ENCODE assay signal across 25 cellular contexts in the genomic region with DNA sequence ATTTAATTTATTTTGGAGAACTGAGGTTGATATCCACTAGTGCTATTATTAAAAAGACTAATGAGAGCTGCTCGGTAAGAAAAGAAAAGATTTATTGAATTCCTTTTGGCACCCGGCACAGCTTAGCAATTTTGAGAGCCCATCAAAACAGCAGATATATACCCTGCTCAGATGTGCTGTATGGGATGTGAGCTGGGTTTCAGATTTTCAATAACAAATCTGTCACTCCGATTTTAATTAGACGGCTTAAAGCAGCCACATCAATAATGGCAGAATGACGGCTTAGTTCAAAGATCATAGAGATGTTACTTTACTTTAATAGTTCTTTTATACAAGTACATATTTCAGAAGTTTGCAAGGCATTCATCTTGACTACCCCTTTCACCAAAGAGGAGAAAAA.
A peak's percentile ranks its signal among the peaks of the same experiment; 100 is the strongest.
DNase-seq lines count a peak whose midpoint lies in the region; TF ChIP-seq lines count a peak whose summit lies in the region.
"Had no signal": no experiment of that assay in that cellular context is flagged by ENCODE, and none has a peak within 500 bp of the region (broad histone marks: within the 10 kb centered on the region; RNA-seq: fewer than 3 reads in every experiment).

No MANE protein-coding gene starts in this region.

- H3K4me3 ChIP-seq in thyroid gland (replicated peaks in 1 of 3), result no peak overlapping the region
- H3K4me3 ChIP-seq: SJSA1 had no signal

- TF ChIP-seq CTCF in brain (conservative IDR thresholded peaks at IDR 0.05), result no peak
- no peak for TF ChIP-seq CTCF in thyroid gland (IDR thresholded peaks at IDR 0.05)
- TF ChIP-seq CTCF in GM10248 (IDR thresholded peaks at IDR 0.05; ENCODE audit: control extremely low read depth, extremely low read depth, low read depth, missing control alignments), result no peak

- peaks cover 28 to 40% of the 10 kb centered on the region in 2 donors for H3K4me1 ChIP-seq in thyroid gland
- H3K4me1 ChIP-seq: BE2C, SJSA1 had no signal

- H3K27ac Mint-ChIP-seq in brain, result peak overlapping the region; percentile 85 to 96 (median 93)
- H3K27ac Mint-ChIP-seq: CD14-positive monocyte; CD8-positive, alpha-beta memory T cell; IgD-negative memory B cell; T-cell had no signal

- POLR2A ChIA-PET in GM10248 (lab: Yijun Ruan, JAX), result no interaction called here

- H3K4me1 Mint-ChIP-seq in brain, result peaks cover 89% of the 10 kb centered on the region
- H3K4me1 Mint-ChIP-seq: CD8-positive, alpha-beta memory T cell; IgD-negative memory B cell; T-cell had no signal

- CTCF ChIA-PET in GM10248 (lab: Yijun Ruan, JAX), result interaction anchor here (1.4 kb wide), 1 partner anchor 14 kb away, joined by 3 read pairs; no protein-coding TSS in a partner anchor

- 92 to 93% methylated on average over 5 of the region's 5 CpGs for WGBS in thyroid gland, 2 donors

- H3K27me3 ChIP-seq in thyroid gland, result no peaks in the 10 kb centered on the region
- H3K27me3 ChIP-seq: BE2C, SJSA1 had no signal

- DNase-seq in NCI-H1694 (lab: John Stamatoyannopoulos, UW) (peak; percentile 71), left kidney (ENCODE audit: low read depth, low spot score) (peak; percentile 66), thyroid gland (no peak), activated gamma-delta T cell treated with Interleukin-2 at 50 U/mL for 16 hours (no peak), SKM-1 treated with dmso at 0.1 percent for 144 hours (lab: John Stamatoyannopoulos, UW; ENCODE audit: unreplicated experiment) (no peak), GM10248 (ENCODE audit: extremely low spot score) (no peak)
- DNase-seq: ACHN; BE2C; Calu3; CD8-positive, alpha-beta memory T cell; DMS53; GDM1; MM.1S; NCI-H2081; NCI-H2227 treated with DMSO at 0.1 percent for 48 hours; NCI-H510A treated with DMSO at 0.1 percent for 48 hours; Right ventricle myocardium superior; RPMI8226; T-cell had no signal

- H3K36me3 Mint-ChIP-seq in brain, result no peaks in the 10 kb centered on the region
- H3K36me3 Mint-ChIP-seq: CD14-positive monocyte; CD8-positive, alpha-beta memory T cell; IgD-negative memory B cell; T-cell had no signal

- peaks cover 0 to 8% (median 0%) of the 10 kb centered on the region in 5 experiments for H3K9me3 Mint-ChIP-seq in brain
- H3K9me3 Mint-ChIP-seq: T-cell had no signal

- H3K36me3 ChIP-seq in thyroid gland, result no peaks in the 10 kb centered on the region
- H3K36me3 ChIP-seq: BE2C, SJSA1 had no signal

- TF ChIP-seq POLR2A in thyroid gland (IDR thresholded peaks at IDR 0.05), result no peak

- no peak overlapping the region for H3K27ac ChIP-seq in thyroid gland
- H3K27ac ChIP-seq: HL-60, KMS-11, SJSA1 had no signal

- peaks cover 3% of the 10 kb centered on the region for H3K27me3 Mint-ChIP-seq in brain

- H3K9me3 ChIP-seq in thyroid gland, result no peaks in the 10 kb centered on the region
- H3K9me3 ChIP-seq: BE2C, SJSA1 had no signal

- intact Hi-C loops in thyroid gland (cut with DNase I), result no loop called here

- H3K4me3 Mint-ChIP-seq in brain, result peak overlapping the region in 3 of 5 experiments; percentile 59 to 76 (median 66)
- H3K4me3 Mint-ChIP-seq: CD14-positive monocyte; CD8-positive, alpha-beta memory T cell; IgD-negative memory B cell; T-cell had no signal

Comparison
In these comparisons a context has a peak if more than half of its experiments do, and no peak if none do; other contexts are left out.
1. DNase-seq: peak in NCI-H1694 (single experiment) and left kidney (single experiment); none in thyroid gland (0 of 2), activated gamma-delta T cell treated with Interleukin-2 at 50 U/mL for 16 hours (single experiment), SKM-1 treated with dmso at 0.1 percent for 144 hours (single experiment) and GM10248 (single experiment).